ENCODE assay signal across 21 cellular contexts in the genomic region with DNA sequence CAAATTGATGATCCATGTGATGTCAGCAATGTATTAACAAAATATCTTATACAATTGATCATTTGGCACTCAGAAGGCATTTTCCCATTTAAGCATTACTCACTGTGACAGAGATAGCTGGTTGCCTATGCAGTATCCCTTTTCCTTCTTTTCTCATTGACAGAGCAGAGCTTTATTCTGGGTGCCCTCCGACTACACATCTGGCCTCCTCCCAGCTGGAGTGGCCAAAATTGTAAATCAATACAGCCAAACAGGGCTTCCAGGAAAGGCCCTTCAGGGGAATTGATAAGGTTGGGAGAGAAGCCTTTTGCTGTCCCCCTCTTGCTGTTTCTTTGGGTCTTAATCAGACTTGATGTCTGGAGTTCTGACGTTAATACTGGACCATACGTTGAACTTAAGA.
"Had no signal": no experiment of that assay in that cellular context is flagged by ENCODE, and none has a peak within 500 bp of the region (broad histone marks: within the 10 kb centered on the region; RNA-seq: fewer than 3 reads in every experiment).

No MANE protein-coding gene starts in this region.

- H3K27me3 ChIP-seq: dorsolateral prefrontal cortex, gastrocnemius medialis, left lung, transverse colon, upper lobe of right lung, uterus had no signal

- H3K4me1 ChIP-seq: gastrocnemius medialis, parathyroid adenoma, transverse colon, upper lobe of right lung, uterus had no signal

- H3K36me3 ChIP-seq: gastrocnemius medialis, left lung, transverse colon, upper lobe of right lung, uterus had no signal

- H3K4me3 ChIP-seq: dorsolateral prefrontal cortex, gastrocnemius medialis, left lung, lung, mucosa of descending colon, smooth muscle cell, transverse colon, upper lobe of right lung, uterus had no signal

- H3K9me3 ChIP-seq: gastrocnemius medialis, left lung, mucosa of descending colon, transverse colon, upper lobe of right lung, uterus had no signal

- H3K27ac ChIP-seq: dorsolateral prefrontal cortex, gastrocnemius medialis, left lung, parathyroid adenoma, transverse colon, upper lobe of right lung, uterus had no signal

- ATAC-seq: gastrocnemius medialis; left lung; mucosa of descending colon; natural killer cell treated with Interleukin-12 subunit alpha and Interleukin-12 subunit beta and Interleukin-15 and Interleukin-18, amount 100 ng/mL, for 72 hours; sciatic nerve; upper lobe of right lung had no signal

- DNase-seq: dorsolateral prefrontal cortex; effector CD4-positive, alpha-beta T cell; gastrocnemius medialis; head of caudate nucleus; left lung; mucosa of descending colon; naive B cell; stimulated activated CD4-positive, alpha-beta T cell treated with anti-CD3 and anti-CD28 coated beads, Interleukin-12 subunit alpha, Interleukin-12 subunit beta, amount 100 ng/mL, for 4 hours; stimulated activated CD4-positive, alpha-beta T cell treated with anti-CD3 and anti-CD28 coated beads, Interleukin-1b, Interleukin-23, amount 100 ng/mL, for 48 hours; stimulated activated CD4-positive, alpha-beta T cell treated with anti-CD3 and anti-CD28 coated beads, Interleukin-4, amount 100 ng/mL, for 1 hour; stimulated activated CD8-positive, alpha-beta memory T cell treated with anti-CD3 and anti-CD28 coated beads, Interleukin-4, amount 100 ng/mL, for 48 hours; stimulated activated naive CD4-positive, alpha-beta T cell treated with Interleukin-2 at 50 U/mL for 16 hours; substantia nigra; transverse colon; upper lobe of right lung; uterus had no signal

- H3K9ac ChIP-seq: parathyroid adenoma had no signal
